Comparison of ENCODE assay signal across 1 cellular context in the genomic region with DNA sequence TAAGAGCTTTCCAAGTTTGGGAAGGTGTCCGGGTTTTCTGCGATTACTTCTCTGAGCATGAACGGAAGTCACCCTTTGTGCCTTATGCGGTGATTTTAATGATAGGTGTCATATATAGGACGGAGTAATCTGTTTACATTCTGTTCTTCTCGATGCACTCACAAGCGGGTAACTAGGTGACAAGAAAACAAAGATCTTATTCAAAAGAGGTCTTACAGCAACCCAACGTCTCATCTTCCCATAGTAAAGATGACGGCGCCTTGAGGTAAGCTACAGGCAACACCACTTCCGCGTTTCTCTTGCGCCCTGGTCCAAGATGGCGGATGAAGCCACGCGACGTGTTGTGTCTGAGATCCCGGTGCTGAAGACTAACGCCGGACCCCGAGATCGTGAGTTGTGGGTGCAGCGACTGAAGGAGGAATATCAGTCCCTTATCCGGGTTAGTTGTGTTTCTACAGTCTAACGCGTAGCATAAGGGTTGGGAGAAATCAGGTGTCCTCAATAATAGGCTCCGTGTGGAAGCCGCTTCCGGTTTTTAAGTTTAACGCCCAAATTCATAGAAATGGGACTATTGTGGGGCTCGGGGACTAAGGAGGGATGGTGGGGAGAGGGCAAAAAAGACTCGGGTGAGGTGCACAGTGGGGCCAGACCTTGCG.
TF ChIP-seq lines count a peak whose summit lies in the region.

A gene (plus strand): TSS at position 297 of the 656 bp plus-strand sequence. CDS start 20 bp downstream, at position 317.

TF ChIP-seq in H1, 55 proteins besides CTCF, POLR2A, EP300 and RAD21:
- TF ChIP-seq, protein P1, sequence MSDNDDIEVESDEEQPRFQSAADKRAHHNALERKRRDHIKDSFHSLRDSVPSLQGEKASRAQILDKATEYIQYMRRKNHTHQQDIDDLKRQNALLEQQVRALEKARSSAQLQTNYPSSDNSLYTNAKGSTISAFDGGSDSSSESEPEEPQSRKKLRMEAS (IDR thresholded peaks at IDR 0.05) = peak; percentile 85
- TF ChIP-seq, protein P2, sequence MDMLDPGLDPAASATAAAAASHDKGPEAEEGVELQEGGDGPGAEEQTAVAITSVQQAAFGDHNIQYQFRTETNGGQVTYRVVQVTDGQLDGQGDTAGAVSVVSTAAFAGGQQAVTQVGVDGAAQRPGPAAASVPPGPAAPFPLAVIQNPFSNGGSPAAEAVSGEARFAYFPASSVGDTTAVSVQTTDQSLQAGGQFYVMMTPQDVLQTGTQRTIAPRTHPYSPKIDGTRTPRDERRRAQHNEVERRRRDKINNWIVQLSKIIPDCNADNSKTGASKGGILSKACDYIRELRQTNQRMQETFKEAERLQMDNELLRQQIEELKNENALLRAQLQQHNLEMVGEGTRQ (IDR thresholded peaks at IDR 0.05; ENCODE audit: low read length) = no peak
- TF ChIP-seq RBBP5 (IDR thresholded peaks at IDR 0.05; ENCODE audit: borderline replicate concordance, low read depth, low read length) = peak; percentile 84
- no peak for TF ChIP-seq FOSL1 (IDR thresholded peaks at IDR 0.05; ENCODE audit: insufficient read depth, low read depth, low read length)
- no peak; the same call in 1 of the 2 replicates for TF ChIP-seq GTF2F1 (IDR thresholded peaks at IDR 0.05; ENCODE audit: borderline replicate concordance, low read depth, low read length)
- TF ChIP-seq SIN3A (conservative IDR thresholded peaks at IDR 0.05 in 1 of 2, IDR thresholded peaks at IDR 0.05 in 1 of 2; ENCODE audit: low read depth in 1 of 2, low read length in 2 of 2) = peak; percentile 83 to 90; a peak in 2 of 4 replicates
- no peak for TF ChIP-seq HDAC6 (IDR thresholded peaks at IDR 0.05; ENCODE audit: low read depth, low read length)
- peak; percentile 78 for TF ChIP-seq KDM4A (IDR thresholded peaks at IDR 0.05; ENCODE audit: low read depth, low read length, severe bottlenecking)
- TF ChIP-seq KDM1A (IDR thresholded peaks at IDR 0.05; ENCODE audit: borderline replicate concordance, low read length) = no peak
- TF ChIP-seq CBX8 (IDR thresholded peaks at IDR 0.05; ENCODE audit: borderline replicate concordance, low read depth, low read length) = no peak
- TF ChIP-seq EZH2 (IDR thresholded peaks at IDR 0.05; ENCODE audit: low read depth, low read length, severe bottlenecking) = no peak
- TF ChIP-seq EGR1 (IDR thresholded peaks at IDR 0.05; ENCODE audit: borderline replicate concordance, low read depth, low read length) = no peak
- no peak for TF ChIP-seq BCL11A (IDR thresholded peaks at IDR 0.05; ENCODE audit: low read depth in 2 of 2, low read length in 2 of 2)
- TF ChIP-seq BACH1 (IDR thresholded peaks at IDR 0.05; ENCODE audit: low read length) = no peak
- 0 out of 4 replicates have a peak, but pooled peaks of 1 of the 2 experiments have one; percentile 71 for TF ChIP-seq HDAC2 (IDR thresholded peaks at IDR 0.05; ENCODE audit: borderline replicate concordance in 1 of 2, low read depth in 2 of 2, low read length in 2 of 2)
- peak; percentile 95 for TF ChIP-seq ASH2L (IDR thresholded peaks at IDR 0.05; ENCODE audit: low read length)
- TF ChIP-seq, protein P3, sequence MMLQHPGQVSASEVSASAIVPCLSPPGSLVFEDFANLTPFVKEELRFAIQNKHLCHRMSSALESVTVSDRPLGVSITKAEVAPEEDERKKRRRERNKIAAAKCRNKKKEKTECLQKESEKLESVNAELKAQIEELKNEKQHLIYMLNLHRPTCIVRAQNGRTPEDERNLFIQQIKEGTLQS (IDR thresholded peaks at IDR 0.05; ENCODE audit: insufficient read depth, low read depth, low read length) = no peak
- no peak for TF ChIP-seq SP2 (IDR thresholded peaks at IDR 0.05; ENCODE audit: low read length)
- TF ChIP-seq PHF8 (conservative IDR thresholded peaks at IDR 0.05; ENCODE audit: low read depth, low read length) = peak; percentile 86
- no peak for TF ChIP-seq RXRA (IDR thresholded peaks at IDR 0.05; ENCODE audit: insufficient read depth, low read depth, low read length)
- no peak for TF ChIP-seq POU5F1 (IDR thresholded peaks at IDR 0.05; ENCODE audit: low read depth, low read length)
- TF ChIP-seq CEBPB (IDR thresholded peaks at IDR 0.05; ENCODE audit: low read depth, low read length) = no peak
- peak; percentile 65 for TF ChIP-seq SAP30 (IDR thresholded peaks at IDR 0.05; ENCODE audit: insufficient read depth, insufficient replicate concordance, low read length)
- no peak; the same call in 1 of the 2 replicates for TF ChIP-seq KDM5A (IDR thresholded peaks at IDR 0.05; ENCODE audit: low read length)
- TF ChIP-seq MAFK (IDR thresholded peaks at IDR 0.05; ENCODE audit: low read depth, low read length) = no peak
- TF ChIP-seq CHD1 (IDR thresholded peaks at IDR 0.05; ENCODE audit: low read depth, low read length) = no peak
- peak; percentile 83 for TF ChIP-seq CHD2 (IDR thresholded peaks at IDR 0.05; ENCODE audit: low read length)
- no peak for TF ChIP-seq SIRT6 (IDR thresholded peaks at IDR 0.05; ENCODE audit: low read length)
- peak; percentile 99 for TF ChIP-seq YY1 (IDR thresholded peaks at IDR 0.05; ENCODE audit: low read depth, low read length)
- TF ChIP-seq TEAD4 (IDR thresholded peaks at IDR 0.05; ENCODE audit: low read depth, low read length) = no peak
- no peak for TF ChIP-seq NRF1 (IDR thresholded peaks at IDR 0.05; ENCODE audit: low read depth, low read length)
- TF ChIP-seq TAF7 (optimal IDR thresholded peaks at IDR 0.05; ENCODE audit: borderline replicate concordance, low read depth, low read length) = peak; percentile 84
- no peak for TF ChIP-seq JUND (IDR thresholded peaks at IDR 0.05; ENCODE audit: low read length)
- TF ChIP-seq SRF (IDR thresholded peaks at IDR 0.05; ENCODE audit: low read depth, low read length) = no peak
- no peak for TF ChIP-seq TCF12 (IDR thresholded peaks at IDR 0.05; ENCODE audit: low read depth, low read length)
- peak; percentile 97 for TF ChIP-seq TAF1 (IDR thresholded peaks at IDR 0.05; ENCODE audit: low read depth, low read length)
- no peak for TF ChIP-seq SP1 (IDR thresholded peaks at IDR 0.05; ENCODE audit: low read depth, low read length)
- TF ChIP-seq NANOG (IDR thresholded peaks at IDR 0.05; ENCODE audit: insufficient read depth, low read depth, low read length, poor library complexity, severe bottlenecking) = no peak
- TF ChIP-seq BRCA1 (IDR thresholded peaks at IDR 0.05; ENCODE audit: low read depth, low read length) = peak; percentile 50; the same call in 1 of the 2 replicates
- TF ChIP-seq CREB1 (IDR thresholded peaks at IDR 0.05) = peak; percentile 69
- no peak for TF ChIP-seq JUN (IDR thresholded peaks at IDR 0.05; ENCODE audit: low read depth, low read length)
- no peak for TF ChIP-seq CBX5 (IDR thresholded peaks at IDR 0.05; ENCODE audit: low read depth, low read length)
- TF ChIP-seq, protein P4, sequence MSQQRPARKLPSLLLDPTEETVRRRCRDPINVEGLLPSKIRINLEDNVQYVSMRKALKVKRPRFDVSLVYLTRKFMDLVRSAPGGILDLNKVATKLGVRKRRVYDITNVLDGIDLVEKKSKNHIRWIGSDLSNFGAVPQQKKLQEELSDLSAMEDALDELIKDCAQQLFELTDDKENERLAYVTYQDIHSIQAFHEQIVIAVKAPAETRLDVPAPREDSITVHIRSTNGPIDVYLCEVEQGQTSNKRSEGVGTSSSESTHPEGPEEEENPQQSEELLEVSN (IDR thresholded peaks at IDR 0.05) = no peak
- TF ChIP-seq, protein P5, sequence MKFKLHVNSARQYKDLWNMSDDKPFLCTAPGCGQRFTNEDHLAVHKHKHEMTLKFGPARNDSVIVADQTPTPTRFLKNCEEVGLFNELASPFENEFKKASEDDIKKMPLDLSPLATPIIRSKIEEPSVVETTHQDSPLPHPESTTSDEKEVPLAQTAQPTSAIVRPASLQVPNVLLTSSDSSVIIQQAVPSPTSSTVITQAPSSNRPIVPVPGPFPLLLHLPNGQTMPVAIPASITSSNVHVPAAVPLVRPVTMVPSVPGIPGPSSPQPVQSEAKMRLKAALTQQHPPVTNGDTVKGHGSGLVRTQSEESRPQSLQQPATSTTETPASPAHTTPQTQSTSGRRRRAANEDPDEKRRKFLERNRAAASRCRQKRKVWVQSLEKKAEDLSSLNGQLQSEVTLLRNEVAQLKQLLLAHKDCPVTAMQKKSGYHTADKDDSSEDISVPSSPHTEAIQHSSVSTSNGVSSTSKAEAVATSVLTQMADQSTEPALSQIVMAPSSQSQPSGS (IDR thresholded peaks at IDR 0.05; ENCODE audit: low read length) = no peak
- peak; percentile 97 for TF ChIP-seq POLR2AphosphoS5 (IDR thresholded peaks at IDR 0.05; ENCODE audit: low read depth, low read length)
- TF ChIP-seq, protein P6, sequence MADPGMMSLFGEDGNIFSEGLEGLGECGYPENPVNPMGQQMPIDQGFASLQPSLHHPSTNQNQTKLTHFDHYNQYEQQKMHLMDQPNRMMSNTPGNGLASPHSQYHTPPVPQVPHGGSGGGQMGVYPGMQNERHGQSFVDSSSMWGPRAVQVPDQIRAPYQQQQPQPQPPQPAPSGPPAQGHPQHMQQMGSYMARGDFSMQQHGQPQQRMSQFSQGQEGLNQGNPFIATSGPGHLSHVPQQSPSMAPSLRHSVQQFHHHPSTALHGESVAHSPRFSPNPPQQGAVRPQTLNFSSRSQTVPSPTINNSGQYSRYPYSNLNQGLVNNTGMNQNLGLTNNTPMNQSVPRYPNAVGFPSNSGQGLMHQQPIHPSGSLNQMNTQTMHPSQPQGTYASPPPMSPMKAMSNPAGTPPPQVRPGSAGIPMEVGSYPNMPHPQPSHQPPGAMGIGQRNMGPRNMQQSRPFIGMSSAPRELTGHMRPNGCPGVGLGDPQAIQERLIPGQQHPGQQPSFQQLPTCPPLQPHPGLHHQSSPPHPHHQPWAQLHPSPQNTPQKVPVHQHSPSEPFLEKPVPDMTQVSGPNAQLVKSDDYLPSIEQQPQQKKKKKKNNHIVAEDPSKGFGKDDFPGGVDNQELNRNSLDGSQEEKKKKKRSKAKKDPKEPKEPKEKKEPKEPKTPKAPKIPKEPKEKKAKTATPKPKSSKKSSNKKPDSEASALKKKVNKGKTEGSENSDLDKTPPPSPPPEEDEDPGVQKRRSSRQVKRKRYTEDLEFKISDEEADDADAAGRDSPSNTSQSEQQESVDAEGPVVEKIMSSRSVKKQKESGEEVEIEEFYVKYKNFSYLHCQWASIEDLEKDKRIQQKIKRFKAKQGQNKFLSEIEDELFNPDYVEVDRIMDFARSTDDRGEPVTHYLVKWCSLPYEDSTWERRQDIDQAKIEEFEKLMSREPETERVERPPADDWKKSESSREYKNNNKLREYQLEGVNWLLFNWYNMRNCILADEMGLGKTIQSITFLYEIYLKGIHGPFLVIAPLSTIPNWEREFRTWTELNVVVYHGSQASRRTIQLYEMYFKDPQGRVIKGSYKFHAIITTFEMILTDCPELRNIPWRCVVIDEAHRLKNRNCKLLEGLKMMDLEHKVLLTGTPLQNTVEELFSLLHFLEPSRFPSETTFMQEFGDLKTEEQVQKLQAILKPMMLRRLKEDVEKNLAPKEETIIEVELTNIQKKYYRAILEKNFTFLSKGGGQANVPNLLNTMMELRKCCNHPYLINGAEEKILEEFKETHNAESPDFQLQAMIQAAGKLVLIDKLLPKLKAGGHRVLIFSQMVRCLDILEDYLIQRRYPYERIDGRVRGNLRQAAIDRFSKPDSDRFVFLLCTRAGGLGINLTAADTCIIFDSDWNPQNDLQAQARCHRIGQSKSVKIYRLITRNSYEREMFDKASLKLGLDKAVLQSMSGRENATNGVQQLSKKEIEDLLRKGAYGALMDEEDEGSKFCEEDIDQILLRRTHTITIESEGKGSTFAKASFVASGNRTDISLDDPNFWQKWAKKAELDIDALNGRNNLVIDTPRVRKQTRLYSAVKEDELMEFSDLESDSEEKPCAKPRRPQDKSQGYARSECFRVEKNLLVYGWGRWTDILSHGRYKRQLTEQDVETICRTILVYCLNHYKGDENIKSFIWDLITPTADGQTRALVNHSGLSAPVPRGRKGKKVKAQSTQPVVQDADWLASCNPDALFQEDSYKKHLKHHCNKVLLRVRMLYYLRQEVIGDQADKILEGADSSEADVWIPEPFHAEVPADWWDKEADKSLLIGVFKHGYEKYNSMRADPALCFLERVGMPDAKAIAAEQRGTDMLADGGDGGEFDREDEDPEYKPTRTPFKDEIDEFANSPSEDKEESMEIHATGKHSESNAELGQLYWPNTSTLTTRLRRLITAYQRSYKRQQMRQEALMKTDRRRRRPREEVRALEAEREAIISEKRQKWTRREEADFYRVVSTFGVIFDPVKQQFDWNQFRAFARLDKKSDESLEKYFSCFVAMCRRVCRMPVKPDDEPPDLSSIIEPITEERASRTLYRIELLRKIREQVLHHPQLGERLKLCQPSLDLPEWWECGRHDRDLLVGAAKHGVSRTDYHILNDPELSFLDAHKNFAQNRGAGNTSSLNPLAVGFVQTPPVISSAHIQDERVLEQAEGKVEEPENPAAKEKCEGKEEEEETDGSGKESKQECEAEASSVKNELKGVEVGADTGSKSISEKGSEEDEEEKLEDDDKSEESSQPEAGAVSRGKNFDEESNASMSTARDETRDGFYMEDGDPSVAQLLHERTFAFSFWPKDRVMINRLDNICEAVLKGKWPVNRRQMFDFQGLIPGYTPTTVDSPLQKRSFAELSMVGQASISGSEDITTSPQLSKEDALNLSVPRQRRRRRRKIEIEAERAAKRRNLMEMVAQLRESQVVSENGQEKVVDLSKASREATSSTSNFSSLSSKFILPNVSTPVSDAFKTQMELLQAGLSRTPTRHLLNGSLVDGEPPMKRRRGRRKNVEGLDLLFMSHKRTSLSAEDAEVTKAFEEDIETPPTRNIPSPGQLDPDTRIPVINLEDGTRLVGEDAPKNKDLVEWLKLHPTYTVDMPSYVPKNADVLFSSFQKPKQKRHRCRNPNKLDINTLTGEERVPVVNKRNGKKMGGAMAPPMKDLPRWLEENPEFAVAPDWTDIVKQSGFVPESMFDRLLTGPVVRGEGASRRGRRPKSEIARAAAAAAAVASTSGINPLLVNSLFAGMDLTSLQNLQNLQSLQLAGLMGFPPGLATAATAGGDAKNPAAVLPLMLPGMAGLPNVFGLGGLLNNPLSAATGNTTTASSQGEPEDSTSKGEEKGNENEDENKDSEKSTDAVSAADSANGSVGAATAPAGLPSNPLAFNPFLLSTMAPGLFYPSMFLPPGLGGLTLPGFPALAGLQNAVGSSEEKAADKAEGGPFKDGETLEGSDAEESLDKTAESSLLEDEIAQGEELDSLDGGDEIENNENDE (IDR thresholded peaks at IDR 0.05; ENCODE audit: insufficient replicate concordance, low read length) = no peak
- no peak for TF ChIP-seq CTBP2 (IDR thresholded peaks at IDR 0.05; ENCODE audit: borderline replicate concordance, insufficient read depth, insufficient read length, low read length)
- no peak for TF ChIP-seq SUZ12 (IDR thresholded peaks at IDR 0.05; ENCODE audit: low read length)
- TF ChIP-seq SIX5 (IDR thresholded peaks at IDR 0.05; ENCODE audit: low read depth, low read length) = no peak; the same call in 1 of the 2 replicates
- no peak for TF ChIP-seq RFX5 (IDR thresholded peaks at IDR 0.05; ENCODE audit: borderline replicate concordance, low read depth, low read length)
- no peak for TF ChIP-seq RNF2 (IDR thresholded peaks at IDR 0.05; ENCODE audit: borderline replicate concordance, low read depth, low read length, missing control alignments, poor library complexity, severe bottlenecking)
- no peak for TF ChIP-seq SP4 (IDR thresholded peaks at IDR 0.05; ENCODE audit: low read length)
- TF ChIP-seq ZNF274 (IDR thresholded peaks at IDR 0.05; ENCODE audit: borderline replicate concordance, extremely low read depth, low read length) = no peak
- peak; percentile 87 for TF ChIP-seq TBP (IDR thresholded peaks at IDR 0.05; ENCODE audit: low read depth, low read length)
- TF ChIP-seq GABPA (IDR thresholded peaks at IDR 0.05; ENCODE audit: borderline replicate concordance, insufficient read depth, low read length) = peak; percentile 93
TF ChIP-seq in H1: peak in this region for 17.
